ENCODE assay signal across 32 cellular contexts in genomic region chrX:148823986-148824385, GRCh38.
"Had no signal": no experiment of that assay in that cellular context is flagged by ENCODE, and none has a peak within 500 bp of the region (broad histone marks: within the 10 kb centered on the region; RNA-seq: fewer than 3 reads in every experiment).

No MANE protein-coding gene starts in this region.

- DNase-seq: activated B cell treated with CpG ODN at 0.5 μM for 24 hours; activated CD4-positive, alpha-beta memory T cell treated with anti-CD3 and anti-CD28 coated beads for 36 hours; activated CD4-positive, alpha-beta T cell treated with anti-CD3 and anti-CD28 coated beads for 4 hours; activated CD4-positive, alpha-beta T cell treated with anti-CD3 and anti-CD28 coated beads, Interleukin-2, amount 10 ng/mL, durations not matched to agents 24 days and 14 days; activated CD4-positive, alpha-beta T cell treated with anti-CD3 and anti-CD28 coated beads, Interleukin-2, amount 50 U/mL, for 1 hour; activated CD4-positive, alpha-beta T cell treated with anti-CD3 and anti-CD28 coated beads, Interleukin-2, amount 50 U/mL, for 4 hours; activated CD4-positive, CD25-positive, alpha-beta regulatory T cell treated with anti-CD3 and anti-CD28 coated beads, Interleukin-2, amount 50 U/mL, for 72 hours; activated CD8-positive, alpha-beta memory T cell treated with anti-CD3 and anti-CD28 coated beads, Interleukin-2, amount 50 U/mL, for 4 hours; activated CD8-positive, alpha-beta T cell treated with anti-CD3 and anti-CD28 coated beads for 36 hours; activated effector memory CD4-positive, alpha-beta T cell treated with anti-CD3 and anti-CD28 coated beads, Interleukin-2, amount 50 U/mL, for 16 hours; activated gamma-delta T cell treated with Interleukin-2 at 50 U/mL for 16 hours; activated naive CD4-positive, alpha-beta T cell; activated naive CD4-positive, alpha-beta T cell treated with anti-CD3 and anti-CD28 coated beads for 36 hours; activated naive CD4-positive, alpha-beta T cell treated with anti-CD3 and anti-CD28 coated beads, Interleukin-2, amount 50 U/mL, for 16 hours; activated naive CD8-positive, alpha-beta T cell treated with anti-CD3 and anti-CD28 coated beads for 36 hours; activated T-cell treated with anti-CD3 and anti-CD28 coated beads for 4 hours; activated T-cell treated with anti-CD3 and anti-CD28 coated beads, Interleukin-2, amount 50 U/mL, for 1 hour; activated T-cell treated with anti-CD3 and anti-CD28 coated beads, Interleukin-2, amount 50 U/mL, for 4 hours; activated T-cell treated with anti-CD3 and anti-CD28 coated beads, Interleukin-2, amount 50 U/mL, for 72 hours; adrenal gland; amniotic stem cell; aorta; caudate nucleus; cerebellar nuclear complex; T-helper 2 cell; T-helper 9 cell had no signal

- H3K27ac ChIP-seq: adrenal gland, cardiac muscle cell, VCaP had no signal

- H3K4me1 ChIP-seq: adrenal gland had no signal

- H3K27me3 ChIP-seq: cardiac muscle cell had no signal

- FAIRE-seq: bronchial epithelial cell, TTC549 had no signal

- H3K4me3 ChIP-seq: adrenal gland, cardiac muscle cell had no signal

- H3K9me3 ChIP-seq: adrenal gland had no signal

- ATAC-seq: activated CD8-positive, alpha-beta T cell treated with anti-CD3 and anti-CD28 coated beads for 36 hours; activated naive CD4-positive, alpha-beta T cell treated with anti-CD3 and anti-CD28 coated beads, Interleukin-2, amount 50 U/mL, for 72 hours; activated T-cell treated with anti-CD3 and anti-CD28 coated beads, Interleukin-2, amount 50 U/mL, for 4 hours; activated T-cell treated with anti-CD3 and anti-CD28 coated beads, Interleukin-2, amount 50 U/mL, for 72 hours; activated T-helper 17 cell treated with anti-CD3 and anti-CD28 coated beads, Interleukin-2, amount 50 U/mL, for 72 hours had no signal

- H3K36me3 ChIP-seq: adrenal gland, cardiac muscle cell had no signal
